10 cellular contexts compared by ENCODE assay signal in the genomic region with DNA sequence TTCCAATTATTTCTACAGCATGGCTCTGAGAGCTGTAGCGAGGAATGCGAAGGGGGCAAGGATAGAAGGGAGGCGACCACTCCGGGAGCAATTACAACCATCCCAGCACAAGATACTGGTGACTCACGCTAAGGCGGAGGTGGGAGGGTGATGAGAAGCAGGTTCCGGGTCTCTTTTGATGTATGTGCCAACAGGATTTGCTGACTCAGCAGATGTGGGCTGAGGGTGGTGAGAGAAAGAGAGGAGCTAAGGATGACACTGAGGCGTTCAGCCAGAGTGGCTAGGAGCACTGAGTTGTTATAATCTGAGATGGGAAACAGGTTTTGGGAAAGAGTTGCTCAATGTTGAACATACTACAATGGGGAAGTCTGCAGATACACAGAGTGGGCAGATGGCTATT. TPM values are rescaled to one million over a fixed set of nuclear protein-coding genes. Genes with fewer than 3 reads are reported as not detected.
DNase-seq lines count a peak whose midpoint lies in the region; ATAC-seq lines count a peak whose summit lies in the region.
"Had no signal": no experiment of that assay in that cellular context is flagged by ENCODE, and none has a peak within 500 bp of the region (broad histone marks: within the 10 kb centered on the region; RNA-seq: fewer than 3 reads in every experiment).

No MANE protein-coding gene starts in this region.

- H3K4me1 Mint-ChIP-seq in T-helper 17 cell (no peaks in the 10 kb centered on the region), immature natural killer cell (no peaks in the 10 kb centered on the region)

- H3K27ac Mint-ChIP-seq in T-helper 17 cell: no peak overlapping the region
- no peak overlapping the region for H3K27ac Mint-ChIP-seq in immature natural killer cell

- peak; percentile 81 for DNase-seq in activated effector memory CD4-positive, alpha-beta T cell treated with anti-CD3 and anti-CD28 coated beads, Interleukin-2, amount 50 U/mL, for 16 hours
- DNase-seq in activated effector memory CD4-positive, alpha-beta T cell treated with Interleukin-2 at 50 U/mL for 16 hours: no peak
- DNase-seq in T-helper 17 cell (no peak), glomerular visceral epithelial cell (ENCODE audit: extremely low spot score) (peak; percentile 45), SHP77 treated with DMSO at 0.1 percent for 48 hours (lab: John Stamatoyannopoulos, UW) (no peak), immature natural killer cell (no peak)
- DNase-seq in stimulated activated CD4-positive, alpha-beta T cell treated with anti-CD3 and anti-CD28 coated beads, Interleukin-4, amount 100 ng/mL, for 24 hours: peak; percentile 69
- DNase-seq: amniotic stem cell, substantia nigra had no signal

- H3K9me3 ChIP-seq in T-helper 17 cell (ENCODE audit: control insufficient read depth, low read length, poor library complexity, severe bottlenecking): no peaks in the 10 kb centered on the region

- H3K27me3 Mint-ChIP-seq in T-helper 17 cell (no peaks in the 10 kb centered on the region), immature natural killer cell (ENCODE audit: low read depth in 3 of 3) (peaks cover 2 to 3% (median 2%) of the 10 kb centered on the region in 3 donors)

- no peak overlapping the region for H3K4me3 Mint-ChIP-seq in T-helper 17 cell
- H3K4me3 Mint-ChIP-seq in immature natural killer cell: no peak overlapping the region

- H3K36me3 Mint-ChIP-seq in T-helper 17 cell (ENCODE audit: low read depth) (no peaks in the 10 kb centered on the region), immature natural killer cell (peaks cover 0 to under 1% (median 0%) of the 10 kb centered on the region in 3 donors)

- peaks cover 0 to 8% (median under 1%) of the 10 kb centered on the region in 6 donors for H3K9me3 Mint-ChIP-seq in immature natural killer cell

- ATAC-seq in T-helper 17 cell (peak; percentile 44), GM21619 (IDR thresholded peaks at IDR 0.05; ENCODE audit: unreplicated experiment) (no peak)

RNA-seq across cellular contexts. Expression of gene TXNDC5, which starts 9.3 kb away (rescaled TPM):
- total RNA-seq in T-helper 17 cell: 10 to 100 TPM; 18.6 to 19.8 TPM
- 10 to 100 TPM; 16.4 to 25.4 (median 24.3) TPM for polyA plus RNA-seq in immature natural killer cell

Comparison
In these comparisons a context has a peak if more than half of its experiments do, and no peak if none do; other contexts are left out.
1. DNase-seq: peak in activated effector memory CD4-positive, alpha-beta T cell treated with anti-CD3 and anti-CD28 coated beads, Interleukin-2, amount 50 U/mL, for 16 hours (single experiment), glomerular visceral epithelial cell (single experiment) and stimulated activated CD4-positive, alpha-beta T cell treated with anti-CD3 and anti-CD28 coated beads, Interleukin-4, amount 100 ng/mL, for 24 hours (single experiment); none in activated effector memory CD4-positive, alpha-beta T cell treated with Interleukin-2 at 50 U/mL for 16 hours (single experiment), T-helper 17 cell (0 of 3), SHP77 treated with DMSO at 0.1 percent for 48 hours (single experiment) and immature natural killer cell (0 of 3).